Comparison of ENCODE assay signal across 1 cellular context in genomic region chr20:14384820-14385740, GRCh38.
TF ChIP-seq lines count a peak whose summit lies in the region.

No MANE protein-coding gene starts in this region.

TF ChIP-seq in HEK293, 187 proteins besides CTCF, POLR2A, EP300 and RAD21 (continued from another document and continues in another):
- TF ChIP-seq TSHZ1 (tag by site-specific recombination; IDR thresholded peaks at IDR 0.05; ENCODE audit: borderline replicate concordance) (no peak), ZNF324 (tag by site-specific recombination; IDR thresholded peaks at IDR 0.05) (no peak), ZNF645 (tag by site-specific recombination; IDR thresholded peaks at IDR 0.05) (no peak), ZNF302 (tag by site-specific recombination; IDR thresholded peaks at IDR 0.05; ENCODE audit: low read depth) (no peak), ZBTB49 (tag by site-specific recombination; IDR thresholded peaks at IDR 0.05; ENCODE audit: low read depth) (no peak), KLF17 (tag by site-specific recombination; IDR thresholded peaks at IDR 0.05) (no peak), ZNF626 (tag by site-specific recombination; IDR thresholded peaks at IDR 0.05) (no peak), ZNF292 (tag by site-specific recombination; IDR thresholded peaks at IDR 0.05; ENCODE audit: borderline replicate concordance, low read depth) (no peak), ZNF433 (tag by site-specific recombination; IDR thresholded peaks at IDR 0.05; ENCODE audit: low read depth) (no peak), ZBTB6 (tag by site-specific recombination; IDR thresholded peaks at IDR 0.05) (no peak), PRDM4 (tag by site-specific recombination; IDR thresholded peaks at IDR 0.05) (peak; percentile 59), ZNF18 (tag by site-specific recombination; IDR thresholded peaks at IDR 0.05) (no peak), ZXDB (tag by site-specific recombination; IDR thresholded peaks at IDR 0.05) (no peak), ZNF19 (tag by site-specific recombination; IDR thresholded peaks at IDR 0.05; ENCODE audit: low read depth) (no peak), ZNF670 (tag by site-specific recombination; IDR thresholded peaks at IDR 0.05; ENCODE audit: low read depth) (no peak), ZFP37 (tag by site-specific recombination; IDR thresholded peaks at IDR 0.05) (no peak), ZNF561 (tag by site-specific recombination; IDR thresholded peaks at IDR 0.05; ENCODE audit: borderline replicate concordance) (no peak), SALL2 (tag by site-specific recombination; IDR thresholded peaks at IDR 0.05; ENCODE audit: borderline replicate concordance) (no peak), ZNF148 (tag by site-specific recombination; IDR thresholded peaks at IDR 0.05; ENCODE audit: borderline replicate concordance) (no peak), ZFP41 (tag by site-specific recombination; IDR thresholded peaks at IDR 0.05; ENCODE audit: borderline replicate concordance) (no peak), PRDM10 (tag by site-specific recombination; IDR thresholded peaks at IDR 0.05) (no peak), KLF8 (tag by site-specific recombination; IDR thresholded peaks at IDR 0.05) (peak; percentile 33; the same call in 1 of the 2 replicates), RBAK (tag by site-specific recombination; IDR thresholded peaks at IDR 0.05) (no peak), HOXC10 (CRISPR knock-in tag; IDR thresholded peaks at IDR 0.05) (no peak), ZNF350 (tag by site-specific recombination; IDR thresholded peaks at IDR 0.05) (no peak), ZNF776 (tag by site-specific recombination; IDR thresholded peaks at IDR 0.05; ENCODE audit: borderline replicate concordance) (no peak), PBX3 (CRISPR knock-in tag; IDR thresholded peaks at IDR 0.05) (no peak), ZBTB7A (tag by site-specific recombination; IDR thresholded peaks at IDR 0.05; ENCODE audit: low read depth) (no peak), ZNF571 (tag by site-specific recombination; IDR thresholded peaks at IDR 0.05) (no peak), ZNF837 (tag by site-specific recombination; IDR thresholded peaks at IDR 0.05) (no peak), PRDM6 (tag by site-specific recombination; IDR thresholded peaks at IDR 0.05) (peak; percentile 84)
